Comparison of ENCODE assay signal across 13 cellular contexts in genomic region chr5:19903611-19904010, GRCh38.
A peak's percentile ranks its signal among the peaks of the same experiment; 100 is the strongest.
DNase-seq lines count a peak whose midpoint lies in the region; ATAC-seq and TF ChIP-seq lines count a peak whose summit lies in the region.
"Had no signal": no experiment of that assay in that cellular context is flagged by ENCODE, and none has a peak within 500 bp of the region (broad histone marks: within the 10 kb centered on the region; RNA-seq: fewer than 3 reads in every experiment).

No MANE protein-coding gene starts in this region.

- no peaks in the 10 kb centered on the region for H4K20me1 ChIP-seq in GM23338 (replicated peaks; ENCODE audit: insufficient read depth)
- H4K20me1 ChIP-seq: BLaER1 had no signal

- H3K27me3 Mint-ChIP-seq in GM23338 (ENCODE audit: insufficient read depth, low read depth, poor library complexity) = no peaks in the 10 kb centered on the region
- no peaks in the 10 kb centered on the region for H3K27me3 Mint-ChIP-seq in activated CD4-positive, alpha-beta T cell treated with anti-CD3 and anti-CD28 coated beads, Interleukin-2, amount 10 ng/mL, durations not matched to agents 7 days and 5 days

- POLR2A ChIA-PET in activated CD4-positive, alpha-beta T cell treated with anti-CD3 and anti-CD28 coated beads, Interleukin-2, amount 10 ng/mL, durations not matched to agents 7 days and 5 days (lab: Charles Lee) = no interaction called here

- DNase-seq in GM23338 (ENCODE audit: low spot score) (no peak), NCI-H226 (peak; percentile 45), fibroblast of mammary gland (ENCODE audit: low read depth) (peak; percentile 21), skeletal muscle cell (ENCODE audit: low read depth) (peak; percentile 25)
- DNase-seq in stimulated activated CD4-positive, alpha-beta T cell treated with anti-CD3 and anti-CD28 coated beads, Interleukin-2, amount 100 ng/mL, for 48 hours = no peak
- DNase-seq in activated CD4-positive, alpha-beta T cell treated with anti-CD3 and anti-CD28 coated beads, Interleukin-2, amount 10 ng/mL, durations not matched to agents 7 days and 5 days = no peak
- DNase-seq: HCEC 1CT, NCI-H1436, NCI-H446, NCI-H774, SHP77 had no signal

- H2AFZ ChIP-seq in GM23338 = peak overlapping the region; percentile 75; the same call in 1 of the 2 replicates

- H3K9me3 Mint-ChIP-seq in GM23338 = no peaks in the 10 kb centered on the region
- H3K9me3 Mint-ChIP-seq in activated CD4-positive, alpha-beta T cell treated with anti-CD3 and anti-CD28 coated beads, Interleukin-2, amount 10 ng/mL, durations not matched to agents 7 days and 5 days = peaks cover 3% of the 10 kb centered on the region

- H3K4me3 ChIP-seq in GM23338 (no peak overlapping the region), fibroblast of mammary gland (ENCODE audit: control insufficient read depth, low read depth, low read length) (no peak overlapping the region), skeletal muscle cell (ENCODE audit: low read depth, low read length) (no peak overlapping the region)
- H3K4me3 ChIP-seq: BLaER1 had no signal

- no peak for TF ChIP-seq CTCF in GM23338 (conservative IDR thresholded peaks at IDR 0.05; ENCODE audit: low read depth in 2 of 2)
- TF ChIP-seq CTCF in fibroblast of mammary gland (conservative IDR thresholded peaks at IDR 0.05; ENCODE audit: control insufficient read depth, insufficient read depth, low read depth, low read length) = no peak

- H3K4me2 ChIP-seq in GM23338 = no peak overlapping the region
- H3K4me2 ChIP-seq: BLaER1 had no signal

- H3K4me1 Mint-ChIP-seq in GM23338 = peaks cover 4% of the 10 kb centered on the region
- H3K4me1 Mint-ChIP-seq in activated CD4-positive, alpha-beta T cell treated with anti-CD3 and anti-CD28 coated beads, Interleukin-2, amount 10 ng/mL, durations not matched to agents 7 days and 5 days = no peaks in the 10 kb centered on the region

- H3K27ac Mint-ChIP-seq in GM23338 = no peak overlapping the region
- no peak overlapping the region for H3K27ac Mint-ChIP-seq in activated CD4-positive, alpha-beta T cell treated with anti-CD3 and anti-CD28 coated beads, Interleukin-2, amount 10 ng/mL, durations not matched to agents 7 days and 5 days

- H3K4me3 Mint-ChIP-seq in GM23338 = no peak overlapping the region
- H3K4me3 Mint-ChIP-seq in activated CD4-positive, alpha-beta T cell treated with anti-CD3 and anti-CD28 coated beads, Interleukin-2, amount 10 ng/mL, durations not matched to agents 7 days and 5 days = no peak overlapping the region

- peaks cover 5% of the 10 kb centered on the region for H3K4me1 ChIP-seq in GM23338 (ENCODE audit: insufficient read depth)
- H3K4me1 ChIP-seq: BLaER1 had no signal

- H3K36me3 Mint-ChIP-seq in GM23338 (ENCODE audit: low read depth) = no peaks in the 10 kb centered on the region
- no peaks in the 10 kb centered on the region for H3K36me3 Mint-ChIP-seq in activated CD4-positive, alpha-beta T cell treated with anti-CD3 and anti-CD28 coated beads, Interleukin-2, amount 10 ng/mL, durations not matched to agents 7 days and 5 days (ENCODE audit: low read depth)

- no peaks in the 10 kb centered on the region for H3K36me3 ChIP-seq in GM23338 (ENCODE audit: insufficient read depth)
- H3K36me3 ChIP-seq: BLaER1 had no signal

- no peak overlapping the region for H3K27ac ChIP-seq in GM23338 (ENCODE audit: low read depth)
- H3K27ac ChIP-seq: BLaER1 had no signal

- H3K79me2 ChIP-seq in GM23338 (replicated peaks; ENCODE audit: insufficient read depth) = no peaks in the 10 kb centered on the region

- no peaks in the 10 kb centered on the region for H3K9me2 ChIP-seq in GM23338 (ENCODE audit: insufficient read depth)

- ATAC-seq in GM23338 = no peak
- no peak for ATAC-seq in GM18861 (IDR thresholded peaks at IDR 0.05; ENCODE audit: unreplicated experiment)

- CTCF ChIA-PET in activated CD4-positive, alpha-beta T cell treated with anti-CD3 and anti-CD28 coated beads, Interleukin-2, amount 10 ng/mL, durations not matched to agents 7 days and 5 days (lab: Charles Lee) = no interaction called here

- H3K27me3 ChIP-seq in GM23338 (ENCODE audit: insufficient read depth) = no peaks in the 10 kb centered on the region
- H3K27me3 ChIP-seq: BLaER1 had no signal

- H3F3A ChIP-seq in GM23338 (replicated peaks; ENCODE audit: low read depth) = no peaks in the 10 kb centered on the region

TF ChIP-seq in GM23338, 12 proteins besides CTCF, POLR2A, EP300 and RAD21 (continues in another document):
- no peak for TF ChIP-seq EZH2 (IDR thresholded peaks at IDR 0.05; ENCODE audit: low read depth, unreplicated experiment)
- TF ChIP-seq ZNF114 (CRISPR knock-in tag; IDR thresholded peaks at IDR 0.05) = no peak
- no peak for TF ChIP-seq CREB1 (CRISPR knock-in tag; IDR thresholded peaks at IDR 0.05; ENCODE audit: low read depth)
- TF ChIP-seq EZH2phosphoT487 (IDR thresholded peaks at IDR 0.05; ENCODE audit: unreplicated experiment) = no peak
- TF ChIP-seq REST (IDR thresholded peaks at IDR 0.05; ENCODE audit: unreplicated experiment) = no peak
- TF ChIP-seq JUNB (IDR thresholded peaks at IDR 0.05; ENCODE audit: unreplicated experiment) = no peak

Comparison
In these comparisons a context has a peak if more than half of its experiments do, and no peak if none do; other contexts are left out.
1. DNase-seq: peak in NCI-H226 (single experiment), fibroblast of mammary gland (single experiment) and skeletal muscle cell (single experiment); none in GM23338 (single experiment), stimulated activated CD4-positive, alpha-beta T cell treated with anti-CD3 and anti-CD28 coated beads, Interleukin-2, amount 100 ng/mL, for 48 hours (0 of 2) and activated CD4-positive, alpha-beta T cell treated with anti-CD3 and anti-CD28 coated beads, Interleukin-2, amount 10 ng/mL, durations not matched to agents 7 days and 5 days (single experiment).